ENCODE assay signal across 32 cellular contexts in the genomic region with DNA sequence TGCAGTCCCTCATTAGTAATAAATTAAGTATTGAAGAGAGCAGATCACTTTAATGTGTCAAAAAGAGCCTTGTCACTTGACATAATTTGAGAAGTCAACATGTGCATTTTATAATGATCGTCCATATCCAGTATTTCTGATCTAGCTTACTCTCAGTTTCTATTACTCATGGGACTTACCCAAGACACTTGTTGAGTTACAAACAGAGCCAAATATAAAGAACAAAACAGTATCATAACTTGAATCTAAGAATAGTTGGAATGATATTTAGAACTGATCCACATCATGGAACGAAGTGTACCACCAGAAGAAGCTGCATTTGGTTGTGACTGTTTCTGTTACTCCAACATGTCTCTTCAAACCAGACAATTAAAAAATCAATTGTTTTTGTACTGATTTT. TPM values are rescaled to one million over a fixed set of nuclear protein-coding genes. Genes with fewer than 3 reads are reported as not detected.
"Had no signal": no experiment of that assay in that cellular context is flagged by ENCODE, and none has a peak within 500 bp of the region (broad histone marks: within the 10 kb centered on the region; RNA-seq: fewer than 3 reads in every experiment).

No MANE protein-coding gene starts in this region.

- H3K9me3 ChIP-seq: MG63 had no signal

- H3K36me3 ChIP-seq: cardiac muscle cell, MG63, WERI-Rb-1 had no signal

- H3K27me3 ChIP-seq: cardiac muscle cell, MG63 had no signal

- H3K27ac ChIP-seq: cardiac muscle cell, WERI-Rb-1 had no signal

- ATAC-seq: activated CD8-positive, alpha-beta T cell treated with anti-CD3 and anti-CD28 coated beads for 36 hours; activated T-cell treated with anti-CD3 and anti-CD28 coated beads, Interleukin-2, amount 50 U/mL, for 72 hours; activated T-helper 17 cell treated with anti-CD3 and anti-CD28 coated beads, Interleukin-2, amount 50 U/mL, for 72 hours had no signal

- H3K4me3 ChIP-seq: cardiac muscle cell, MG63 had no signal

- DNase-seq: activated CD4-positive, alpha-beta T cell treated with anti-CD3 and anti-CD28 coated beads for 1 hour; activated CD4-positive, alpha-beta T cell treated with anti-CD3 and anti-CD28 coated beads for 48 hours; activated CD4-positive, CD25-positive, alpha-beta regulatory T cell; activated CD8-positive, alpha-beta T cell treated with anti-CD3 and anti-CD28 coated beads for 36 hours; activated effector memory CD4-positive, alpha-beta T cell treated with anti-CD3 and anti-CD28 coated beads, Interleukin-2, amount 50 U/mL, for 16 hours; activated naive CD4-positive, alpha-beta T cell; activated naive CD4-positive, alpha-beta T cell treated with anti-CD3 and anti-CD28 coated beads, Interleukin-2, amount 50 U/mL, for 16 hours; activated naive CD8-positive, alpha-beta T cell treated with anti-CD3 and anti-CD28 coated beads for 36 hours; activated T-cell treated with anti-CD3 and anti-CD28 coated beads, Interleukin-2, amount 50 U/mL, for 1 hour; activated T-cell treated with anti-CD3 and anti-CD28 coated beads, Interleukin-2, amount 50 U/mL, for 72 hours; amniotic stem cell; aorta; Karpas-422; MG63; NCI-H1092; NCI-H1436 treated with DMSO at 0.1 percent for 48 hours; NCI-H1694 treated with DMSO at 0.1 percent for 48 hours; NCI-H2029; NCI-H2107; NCI-H2171; NCI-H510A; NCI-H526; NCI-H748 treated with DMSO at 0.1 percent for 48 hours; OCI-M1; Right ventricle myocardium superior; T1000; WERI-Rb-1 had no signal

RNA-seq across cellular contexts. Expression of gene SLITRK4, which starts 54.6 kb away (rescaled TPM):
- total RNA-seq: activated CD8-positive, alpha-beta memory T cell treated with anti-CD3 and anti-CD28 coated beads for 36 hours; activated CD8-positive, alpha-beta T cell treated with anti-CD3 and anti-CD28 coated beads for 36 hours; activated naive CD8-positive, alpha-beta T cell treated with anti-CD3 and anti-CD28 coated beads for 36 hours; activated T-cell treated with anti-CD3 and anti-CD28 coated beads, Interleukin-2, amount 50 U/mL, for 72 hours; activated T-helper 17 cell treated with anti-CD3 and anti-CD28 coated beads, Interleukin-2, amount 50 U/mL, for 72 hours; T-helper 1 cell treated with Interleukin-12 subunit alpha and Interleukin-12 subunit beta and Interleukin-4 antibody, amounts not matched to agents 30 ng/mL and 1 ng/mL, for 36 hours; T-helper 2 cell treated with Interferon-gamma antibody and Interleukin-4, amounts not matched to agents 100 ng/mL and 5 ng/mL, for 36 hours had no signal
